17 cellular contexts compared by ENCODE assay signal in the genomic region with DNA sequence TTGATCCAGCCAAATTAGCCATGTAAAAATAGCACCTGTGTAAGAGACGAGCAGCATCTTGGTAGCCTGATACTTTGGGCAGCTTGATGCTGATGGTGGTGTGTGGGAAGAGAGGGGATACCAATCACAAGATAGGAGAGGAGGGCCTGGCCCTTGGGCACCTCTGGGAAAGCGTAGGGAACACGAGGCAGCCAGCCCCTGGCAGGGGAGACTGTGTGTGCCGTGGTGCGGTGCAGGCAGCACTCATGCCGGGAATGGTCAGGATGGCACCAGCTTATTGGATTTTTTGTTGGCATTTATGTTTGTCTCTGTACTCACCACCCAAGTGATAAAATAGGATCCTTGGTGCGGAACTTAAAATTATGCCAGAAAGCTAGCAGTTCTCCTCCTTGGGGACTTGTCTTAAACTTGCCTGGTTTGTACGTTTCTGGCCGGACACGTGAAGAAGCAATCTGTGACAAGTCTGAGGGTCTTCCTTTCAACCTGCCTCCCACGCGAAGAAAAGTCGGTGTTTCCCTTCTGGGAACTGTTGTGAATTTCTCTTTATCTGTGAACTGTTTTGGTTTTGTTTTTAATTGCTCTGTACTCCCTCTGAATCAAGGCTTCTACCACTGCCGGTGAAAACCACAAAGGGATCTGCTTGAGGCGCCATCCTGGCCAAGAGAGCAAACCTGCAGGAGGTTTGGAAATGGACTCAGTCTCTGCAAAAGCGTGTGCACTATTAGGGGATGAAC. TPM values are rescaled to one million over a fixed set of nuclear protein-coding genes. Genes with fewer than 3 reads are reported as not detected.
A peak's percentile ranks its signal among the peaks of the same experiment; 100 is the strongest.
DNase-seq lines count a peak whose midpoint lies in the region; ATAC-seq lines count a peak whose summit lies in the region.
"Had no signal": no experiment of that assay in that cellular context is flagged by ENCODE, and none has a peak within 500 bp of the region (broad histone marks: within the 10 kb centered on the region; RNA-seq: fewer than 3 reads in every experiment).

No MANE protein-coding gene starts in this region.

- H3K9me3 Mint-ChIP-seq in activated CD8-positive, alpha-beta memory T cell treated with anti-CD3 and anti-CD28 coated beads, Interleukin-2, amount 10 ng/mL, durations not matched to agents 7 days and 5 days (ENCODE audit: low read depth) = peaks cover 9% of the 10 kb centered on the region
- H3K9me3 Mint-ChIP-seq in effector memory CD8-positive, alpha-beta T cell = peaks cover 5 to 8% of the 10 kb centered on the region in 2 donors

- peaks cover 19% of the 10 kb centered on the region for H3K27me3 Mint-ChIP-seq in activated CD8-positive, alpha-beta memory T cell treated with anti-CD3 and anti-CD28 coated beads, Interleukin-2, amount 10 ng/mL, durations not matched to agents 7 days and 5 days
- peaks cover 5 to 42% of the 10 kb centered on the region in 2 donors for H3K27me3 Mint-ChIP-seq in effector memory CD8-positive, alpha-beta T cell

- H3K27ac Mint-ChIP-seq in activated CD8-positive, alpha-beta memory T cell treated with anti-CD3 and anti-CD28 coated beads, Interleukin-2, amount 10 ng/mL, durations not matched to agents 7 days and 5 days = peak overlapping the region; percentile 67
- peak overlapping the region; percentile 76 to 77 for H3K27ac Mint-ChIP-seq in effector memory CD8-positive, alpha-beta T cell

- ATAC-seq in activated CD8-positive, alpha-beta memory T cell treated with anti-CD3 and anti-CD28 coated beads, Interleukin-2, amount 10 ng/mL, durations not matched to agents 7 days and 5 days = peak; percentile 83
- peak; percentile 24 for ATAC-seq in effector memory CD8-positive, alpha-beta T cell (replicated peaks)
- no peak for ATAC-seq in GM21367 (IDR thresholded peaks at IDR 0.05; ENCODE audit: unreplicated experiment)
- ATAC-seq: heart right ventricle, left lung had no signal

- peaks cover 33% of the 10 kb centered on the region for H3K4me1 Mint-ChIP-seq in activated CD8-positive, alpha-beta memory T cell treated with anti-CD3 and anti-CD28 coated beads, Interleukin-2, amount 10 ng/mL, durations not matched to agents 7 days and 5 days
- H3K4me1 Mint-ChIP-seq in effector memory CD8-positive, alpha-beta T cell (ENCODE audit: low read depth in 2 of 2) = peaks cover 11 to 12% of the 10 kb centered on the region in 2 donors

- H3K36me3 Mint-ChIP-seq in activated CD8-positive, alpha-beta memory T cell treated with anti-CD3 and anti-CD28 coated beads, Interleukin-2, amount 10 ng/mL, durations not matched to agents 7 days and 5 days = peaks cover 21% of the 10 kb centered on the region
- no peaks in the 10 kb centered on the region for H3K36me3 Mint-ChIP-seq in effector memory CD8-positive, alpha-beta T cell (ENCODE audit: insufficient read depth)

- peak overlapping the region; percentile 44 for H3K4me3 Mint-ChIP-seq in activated CD8-positive, alpha-beta memory T cell treated with anti-CD3 and anti-CD28 coated beads, Interleukin-2, amount 10 ng/mL, durations not matched to agents 7 days and 5 days
- H3K4me3 Mint-ChIP-seq in effector memory CD8-positive, alpha-beta T cell = peak overlapping the region; percentile 54 to 56

- DNase-seq in RPMI7951 (ENCODE audit: low read depth) (peak; percentile 11), cerebellar cortex (ENCODE audit: low spot score) (no peak), NCI-H526 (lab: John Stamatoyannopoulos, UW) (no peak)
- DNase-seq in activated CD8-positive, alpha-beta memory T cell treated with anti-CD3 and anti-CD28 coated beads, Interleukin-2, amount 10 ng/mL, durations not matched to agents 7 days and 5 days = peak; percentile 70
- DNase-seq in effector memory CD8-positive, alpha-beta T cell = no peak
- DNase-seq in stimulated activated CD8-positive, alpha-beta memory T cell treated with anti-CD3 and anti-CD28 coated beads, Interleukin-4, amount 100 ng/mL, for 24 hours (ENCODE audit: low read depth) = peak; percentile 53
- DNase-seq: Calu3; GM23248; heart right ventricle; left lung; NCI-H187; NK-92 treated with Interleukin-12 subunit alpha and Interleukin-12 subunit beta, amount 100 ng/mL, for 24 hours had no signal

- CTCF ChIA-PET in activated CD8-positive, alpha-beta memory T cell treated with anti-CD3 and anti-CD28 coated beads, Interleukin-2, amount 10 ng/mL, durations not matched to agents 7 days and 5 days (lab: Charles Lee) = interaction anchor here (0.7 to 2.5 kb wide), 3 partner anchors 9 to 209 kb away, joined by 3 to 11 read pairs (median 4); no protein-coding TSS in a partner anchor

RNA-seq across cellular contexts. Expression of a gene that starts 10.1 kb away (rescaled TPM):
- not detected in 2 replicates for total RNA-seq in RPMI7951 (2014; rRNA removed; shearing (Covaris generic))
- total RNA-seq in activated CD8-positive, alpha-beta memory T cell treated with anti-CD3 and anti-CD28 coated beads, Interleukin-2, amount 10 ng/mL, durations not matched to agents 7 days and 5 days = not detected
- total RNA-seq: bronchial epithelial cell, Calu3, GM23248, SK-MEL-5 had no signal

RNA-seq across cellular contexts. Expression of a gene that starts 30.2 kb away (rescaled TPM):
- total RNA-seq in RPMI7951 (2014; rRNA removed; shearing (Covaris generic)) = not detected in 2 replicates
- total RNA-seq in activated CD8-positive, alpha-beta memory T cell treated with anti-CD3 and anti-CD28 coated beads, Interleukin-2, amount 10 ng/mL, durations not matched to agents 7 days and 5 days = not detected
- total RNA-seq: bronchial epithelial cell, Calu3, GM23248, heart right ventricle, left lung, SK-MEL-5, skeletal muscle tissue, testis had no signal

RNA-seq across cellular contexts. Expression of a gene that starts 30.7 kb away (rescaled TPM):
- not detected in 2 replicates for total RNA-seq in RPMI7951 (2014; rRNA removed; shearing (Covaris generic))
- total RNA-seq in activated CD8-positive, alpha-beta memory T cell treated with anti-CD3 and anti-CD28 coated beads, Interleukin-2, amount 10 ng/mL, durations not matched to agents 7 days and 5 days = 1 to 10 TPM; 1.4 to 2.1 TPM
- total RNA-seq: bronchial epithelial cell, Calu3, GM23248, SK-MEL-5 had no signal

RNA-seq across cellular contexts. Expression of a gene that starts 53.4 kb away (rescaled TPM):
- total RNA-seq in RPMI7951 (2014; rRNA removed; shearing (Covaris generic)) = not detected in 2 replicates
- total RNA-seq in activated CD8-positive, alpha-beta memory T cell treated with anti-CD3 and anti-CD28 coated beads, Interleukin-2, amount 10 ng/mL, durations not matched to agents 7 days and 5 days = 1 to 10 TPM in 1 of 2 experiments, under 1 TPM in 1; 0.98 to 3.9 TPM
- total RNA-seq: bronchial epithelial cell, Calu3, GM23248, SK-MEL-5, skeletal muscle tissue, testis had no signal

RNA-seq across cellular contexts. Expression of a gene that starts 57.8 kb away (rescaled TPM):
- not detected in 2 replicates for total RNA-seq in RPMI7951 (2014; rRNA removed; shearing (Covaris generic))
- not detected for total RNA-seq in activated CD8-positive, alpha-beta memory T cell treated with anti-CD3 and anti-CD28 coated beads, Interleukin-2, amount 10 ng/mL, durations not matched to agents 7 days and 5 days
- total RNA-seq: bronchial epithelial cell, Calu3, GM23248, heart right ventricle, SK-MEL-5, skeletal muscle tissue had no signal

Comparison
In these comparisons a context has a peak if more than half of its experiments do, and no peak if none do; other contexts are left out.
1. DNase-seq: peak in RPMI7951 (single experiment), activated CD8-positive, alpha-beta memory T cell treated with anti-CD3 and anti-CD28 coated beads, Interleukin-2, amount 10 ng/mL, durations not matched to agents 7 days and 5 days (single experiment) and stimulated activated CD8-positive, alpha-beta memory T cell treated with anti-CD3 and anti-CD28 coated beads, Interleukin-4, amount 100 ng/mL, for 24 hours (single experiment); none in effector memory CD8-positive, alpha-beta T cell (0 of 3), cerebellar cortex (single experiment) and NCI-H526 (0 of 2).